In genomic region chr16:73298562-73298961, GRCh38 we compare ENCODE assay signal across 1 cellular context.
TF ChIP-seq lines count a peak whose summit lies in the region.

No MANE protein-coding gene starts in this region.

TF ChIP-seq in WTC11, 78 proteins besides CTCF, POLR2A, EP300 and RAD21 (continued from another document):
- TF ChIP-seq ARID4B (CRISPR knock-in tag; IDR thresholded peaks at IDR 0.05; ENCODE audit: borderline replicate concordance) (no peak), ATF3 (CRISPR knock-in tag; conservative IDR thresholded peaks at IDR 0.05) (no peak), NFYB (CRISPR knock-in tag; conservative IDR thresholded peaks at IDR 0.05; ENCODE audit: low read depth) (no peak)
TF ChIP-seq in WTC11: peak in this region for 0.
